Comparison of ENCODE assay signal across 17 cellular contexts in genomic region chr3:18079062-18079461, GRCh38.
DNase-seq lines count a peak whose midpoint lies in the region; ATAC-seq, FAIRE-seq and TF ChIP-seq lines count a peak whose summit lies in the region.
"Had no signal": no experiment of that assay in that cellular context is flagged by ENCODE, and none has a peak within 500 bp of the region (broad histone marks: within the 10 kb centered on the region; RNA-seq: fewer than 3 reads in every experiment).

No MANE protein-coding gene starts in this region.

- no peak for ATAC-seq in GM18858 (IDR thresholded peaks at IDR 0.05; ENCODE audit: unreplicated experiment)
- ATAC-seq: CD8-positive, alpha-beta T cell; GM12878; GM23338 had no signal

- H3K9me3 Mint-ChIP-seq in astrocyte (ENCODE audit: unreplicated experiment) = no peaks in the 10 kb centered on the region
- H3K9me3 Mint-ChIP-seq: CD4-positive, CD25-positive, alpha-beta regulatory T cell; CD8-positive, alpha-beta T cell; GM23338; H9; HFFc6 had no signal

- FAIRE-seq in astrocyte (lab: Jason Lieb, UNC) = no peak
- FAIRE-seq: GM12878 had no signal

- peak overlapping the region; percentile 89 for H3K27ac Mint-ChIP-seq in astrocyte (ENCODE audit: unreplicated experiment)
- H3K27ac Mint-ChIP-seq: CD4-positive, CD25-positive, alpha-beta regulatory T cell; CD8-positive, alpha-beta T cell; GM23338; H9 had no signal

- H3K9me3 ChIP-seq in BLaER1 treated with 17β-estradiol and CSF1 and Interleukin-3, amounts not matched to agents 10 nM and 100 nM (replicated peaks in 1 of 11) = peaks cover 0 to 15% (median 6%) of the 10 kb centered on the region in 11 experiments; a peak in 9 of 22 replicates
- H3K9me3 ChIP-seq in astrocyte (ENCODE audit: insufficient read depth, low read depth, low read length) (no peaks in the 10 kb centered on the region), smooth muscle cell (replicated peaks; ENCODE audit: low read depth) (no peaks in the 10 kb centered on the region)
- H3K9me3 ChIP-seq: Caco-2 had no signal

- H2AFZ ChIP-seq in astrocyte (ENCODE audit: low read depth, low read length) (no peak overlapping the region), smooth muscle cell (ENCODE audit: low read depth) (no peak overlapping the region)
- H2AFZ ChIP-seq: GM23338 had no signal

- H3K4me1 ChIP-seq in BLaER1 treated with 17β-estradiol and CSF1 and Interleukin-3, amounts not matched to agents 10 nM and 100 nM = peaks cover 14 to 30% (median 25%) of the 10 kb centered on the region in 10 experiments; a peak in 19 of 20 replicates
- peaks cover 11% of the 10 kb centered on the region for H3K4me1 ChIP-seq in astrocyte (ENCODE audit: insufficient read depth, low read length)
- H3K4me1 ChIP-seq in smooth muscle cell (ENCODE audit: low read depth) = peaks cover 5% of the 10 kb centered on the region
- H3K4me1 ChIP-seq: Caco-2 had no signal

- H3K4me1 Mint-ChIP-seq in astrocyte (ENCODE audit: low read depth, unreplicated experiment) = peaks cover 18% of the 10 kb centered on the region
- H3K4me1 Mint-ChIP-seq: CD4-positive, CD25-positive, alpha-beta regulatory T cell; GM23338; H9 had no signal

- no peak overlapping the region for H3K9ac ChIP-seq in BLaER1 treated with 17β-estradiol and CSF1 and Interleukin-3, amounts not matched to agents 10 nM and 100 nM
- H3K9ac ChIP-seq in astrocyte (ENCODE audit: low read length) (no peak overlapping the region), smooth muscle cell (ENCODE audit: low read depth) (no peak overlapping the region)

- 98% methylated on average over 3 of the region's 3 CpGs for WGBS in smooth muscle cell (ENCODE audit: low lambda C conversion rate)

- H3K27me3 Mint-ChIP-seq in astrocyte (ENCODE audit: low read depth, unreplicated experiment) = no peaks in the 10 kb centered on the region
- H3K27me3 Mint-ChIP-seq: CD4-positive, CD25-positive, alpha-beta regulatory T cell had no signal

- peaks cover 0 to 5% (median 0%) of the 10 kb centered on the region in 11 experiments; a peak in 1 of 22 replicates for H3K36me3 ChIP-seq in BLaER1 treated with 17β-estradiol and CSF1 and Interleukin-3, amounts not matched to agents 10 nM and 100 nM
- H3K36me3 ChIP-seq in astrocyte (ENCODE audit: insufficient read depth, low read length) (no peaks in the 10 kb centered on the region), smooth muscle cell (ENCODE audit: low read depth) (no peaks in the 10 kb centered on the region)

- no peaks in the 10 kb centered on the region for H4K20me1 ChIP-seq in BLaER1 treated with 17β-estradiol and CSF1 and Interleukin-3, amounts not matched to agents 10 nM and 100 nM
- H4K20me1 ChIP-seq in astrocyte (ENCODE audit: insufficient read depth, low read length) (no peaks in the 10 kb centered on the region), smooth muscle cell (ENCODE audit: low read depth) (no peaks in the 10 kb centered on the region)

- peak overlapping the region in 2 of 11 experiments; percentile 37 to 51; a peak in 3 of 22 replicates for H3K27ac ChIP-seq in BLaER1 treated with 17β-estradiol and CSF1 and Interleukin-3, amounts not matched to agents 10 nM and 100 nM
- H3K27ac ChIP-seq in HL-60 (replicated peaks) = peak overlapping the region; percentile 58
- H3K27ac ChIP-seq in astrocyte (ENCODE audit: low read depth, low read length) = no peak overlapping the region
- no peak overlapping the region for H3K27ac ChIP-seq in smooth muscle cell (ENCODE audit: low read depth)
- H3K27ac ChIP-seq: C4-2B had no signal

- DNase-seq in HL-60 (ENCODE audit: low read depth in 1 of 2, low spot score in 1 of 2) = no peak
- no peak for DNase-seq in astrocyte (ENCODE audit: low read depth)
- DNase-seq in smooth muscle cell (lab: John Stamatoyannopoulos, UW; ENCODE audit: unreplicated experiment) = no peak
- DNase-seq in superior temporal gyrus (ENCODE audit: extremely low spot score) = no peak
- no peak for DNase-seq in mesenteric fat pad (ENCODE audit: low spot score)
- DNase-seq: 8988T; Caco-2; CD4-positive, CD25-positive, alpha-beta regulatory T cell; CD8-positive, alpha-beta T cell; DMS153; H9; HFFc6 had no signal

- no peak overlapping the region for H3K4me3 ChIP-seq in BLaER1 treated with 17β-estradiol and CSF1 and Interleukin-3, amounts not matched to agents 10 nM and 100 nM
- no peak overlapping the region for H3K4me3 ChIP-seq in HL-60 (replicated peaks; ENCODE audit: insufficient read depth, low read length)
- no peak overlapping the region for H3K4me3 ChIP-seq in astrocyte (ENCODE audit: insufficient read depth, low read depth, low read length)
- H3K4me3 ChIP-seq in smooth muscle cell = no peak overlapping the region
- H3K4me3 ChIP-seq: GM12878, GM23338 had no signal

- peaks cover 6% of the 10 kb centered on the region for H3F3A ChIP-seq in smooth muscle cell (ENCODE audit: low read depth)

- TF ChIP-seq CTCF in HL-60 (IDR thresholded peaks at IDR 0.05; ENCODE audit: insufficient read depth, low read length) = no peak
- TF ChIP-seq CTCF in astrocyte (IDR thresholded peaks at IDR 0.05; ENCODE audit: insufficient read depth, low read depth, low read length) = no peak
- TF ChIP-seq CTCF in smooth muscle cell (IDR thresholded peaks at IDR 0.05; ENCODE audit: borderline replicate concordance, insufficient read depth, poor library complexity, severe bottlenecking) = no peak

- no peaks in the 10 kb centered on the region for H3K36me3 Mint-ChIP-seq in astrocyte (ENCODE audit: low read depth, unreplicated experiment)
- H3K36me3 Mint-ChIP-seq: CD4-positive, CD25-positive, alpha-beta regulatory T cell; CD8-positive, alpha-beta T cell had no signal

- H3K27me3 ChIP-seq in BLaER1 treated with 17β-estradiol and CSF1 and Interleukin-3, amounts not matched to agents 10 nM and 100 nM = no peaks in the 10 kb centered on the region
- no peaks in the 10 kb centered on the region for H3K27me3 ChIP-seq in HL-60 (ENCODE audit: insufficient read depth, poor library complexity, severe bottlenecking)
- no peaks in the 10 kb centered on the region for H3K27me3 ChIP-seq in astrocyte (ENCODE audit: insufficient read depth, low read length)
- no peaks in the 10 kb centered on the region for H3K27me3 ChIP-seq in smooth muscle cell (ENCODE audit: low read depth)

- peak overlapping the region in 8 of 11 experiments; percentile 21 to 63 (median 50); a peak in 14 of 22 replicates for H3K4me2 ChIP-seq in BLaER1 treated with 17β-estradiol and CSF1 and Interleukin-3, amounts not matched to agents 10 nM and 100 nM
- H3K4me2 ChIP-seq in astrocyte (ENCODE audit: low read length) (no peak overlapping the region), smooth muscle cell (peak overlapping the region; percentile 17)
- H3K4me2 ChIP-seq: GM23338 had no signal

- no peak overlapping the region for H3K4me3 Mint-ChIP-seq in astrocyte (ENCODE audit: unreplicated experiment)
- H3K4me3 Mint-ChIP-seq: CD4-positive, CD25-positive, alpha-beta regulatory T cell; CD8-positive, alpha-beta T cell; GM23338; H9 had no signal

- H3K79me2 ChIP-seq in astrocyte (ENCODE audit: insufficient read depth, low read length) = no peaks in the 10 kb centered on the region
- no peaks in the 10 kb centered on the region for H3K79me2 ChIP-seq in smooth muscle cell (ENCODE audit: low read depth)
